Comparison of ENCODE assay signal across 10 cellular contexts in genomic region chr1:228374711-228375577, GRCh38. TPM values are rescaled to one million over a fixed set of nuclear protein-coding genes. Genes with fewer than 3 reads are reported as not detected.
DNase-seq lines count a peak whose midpoint lies in the region; ATAC-seq and TF ChIP-seq lines count a peak whose summit lies in the region.
"Had no signal": no experiment of that assay in that cellular context is flagged by ENCODE, and none has a peak within 500 bp of the region (broad histone marks: within the 10 kb centered on the region; RNA-seq: fewer than 3 reads in every experiment).

No MANE protein-coding gene starts in this region.

- ATAC-seq in HG03139 (IDR thresholded peaks at IDR 0.05; ENCODE audit: unreplicated experiment): no peak

- POLR2A ChIA-PET in RWPE1 (lab: Yijun Ruan, JAX; ENCODE audit: low non-redundant PET): no interaction called here

- peak; percentile 94 for DNase-seq in AG08395 (ENCODE audit: low spot score)
- peak; percentile 57 for DNase-seq in RWPE1 (ENCODE audit: low spot score)
- DNase-seq in foreskin fibroblast: peak; percentile 93 to 98
- peak; percentile 27 for DNase-seq in occipital lobe (lab: John Stamatoyannopoulos, UW)
- no peak for DNase-seq in GM13976 (ENCODE audit: low spot score)
- DNase-seq in stimulated activated CD8-positive, alpha-beta memory T cell treated with anti-CD3 and anti-CD28 coated beads, Interleukin-4, amount 100 ng/mL, for 48 hours: no peak
- no peak for DNase-seq in NCI-H1694 treated with DMSO at 0.1 percent for 48 hours (lab: John Stamatoyannopoulos, UW)
- DNase-seq: cortex of kidney, NCI-H510A had no signal

- in situ Hi-C loops in GM13976 (cut with MboI; ENCODE audit: low sequenced_read_pairs, unreplicated experiment): no loop called here

- TF ChIP-seq CTCF in RWPE1 (conservative IDR thresholded peaks at IDR 0.05; ENCODE audit: low read depth) (no peak), foreskin fibroblast (IDR thresholded peaks at IDR 0.05; ENCODE audit: low read depth, low read length) (no peak), GM13976 (IDR thresholded peaks at IDR 0.05; ENCODE audit: borderline replicate concordance, control extremely low read depth, extremely low read depth, insufficient read depth, missing control alignments) (no peak)

- H3K4me3 ChIP-seq in foreskin fibroblast (ENCODE audit: low read depth in 1 of 2, low read length in 2 of 2): no peak overlapping the region

- CTCF ChIA-PET in RWPE1 (lab: Yijun Ruan, JAX): interaction anchor here (0.8 kb wide), 1 partner anchor 18 kb away, joined by 3 read pairs; no protein-coding TSS in a partner anchor

- peak overlapping the region; percentile 81 for H3K27ac ChIP-seq in RWPE1

RNA-seq across cellular contexts. Expression of gene TRIM11, which starts 31.7 kb away (rescaled TPM):
- 10.9 TPM for total RNA-seq in occipital lobe

RNA-seq across cellular contexts. Expression of gene TRIM17, which starts 41.7 kb away (rescaled TPM):
- 0.78 TPM for total RNA-seq in occipital lobe

Comparison
In these comparisons a context has a peak if more than half of its experiments do, and no peak if none do; other contexts are left out.
1. DNase-seq: peak in AG08395 (single experiment), RWPE1 (single experiment), foreskin fibroblast (2 of 2) and occipital lobe (single experiment); none in GM13976 (single experiment), stimulated activated CD8-positive, alpha-beta memory T cell treated with anti-CD3 and anti-CD28 coated beads, Interleukin-4, amount 100 ng/mL, for 48 hours (single experiment) and NCI-H1694 treated with DMSO at 0.1 percent for 48 hours (single experiment).